ENCODE assay signal across 19 cellular contexts in the genomic region with DNA sequence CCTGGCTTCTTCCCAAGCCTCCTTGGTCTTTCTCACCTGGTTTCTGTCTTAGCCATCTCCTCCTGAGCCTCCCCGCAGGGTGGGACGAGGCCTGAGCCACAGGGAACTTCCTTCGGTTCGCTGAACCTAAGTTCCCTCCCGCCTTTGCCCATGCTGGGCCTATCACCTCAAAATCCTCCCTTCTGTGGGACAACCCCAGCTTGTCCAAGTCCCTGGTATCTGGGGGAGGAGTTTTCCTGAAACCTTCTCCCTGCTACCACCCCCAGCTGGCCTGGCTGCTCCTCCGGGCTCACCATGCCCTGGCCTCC. TPM values are rescaled to one million over a fixed set of nuclear protein-coding genes. Genes with fewer than 3 reads are reported as not detected.
DNase-seq lines count a peak whose midpoint lies in the region; ATAC-seq, FAIRE-seq and TF ChIP-seq lines count a peak whose summit lies in the region.
"Had no signal": no experiment of that assay in that cellular context is flagged by ENCODE, and none has a peak within 500 bp of the region (broad histone marks: within the 10 kb centered on the region; RNA-seq: fewer than 3 reads in every experiment).

No MANE protein-coding gene starts in this region.

- H3K4me1 ChIP-seq in BLaER1, result peaks cover 56% of the 10 kb centered on the region
- H3K4me1 ChIP-seq: prostate gland had no signal

- peak overlapping the region; percentile 30 for H3K4me2 ChIP-seq in BLaER1

- FAIRE-seq in H54 (lab: Jason Lieb, UNC), result no peak

- no peak overlapping the region for H3K27ac ChIP-seq in BLaER1
- no peak overlapping the region for H3K27ac ChIP-seq in CD4-positive, alpha-beta T cell (ENCODE audit: low read depth, low read length)
- H3K27ac ChIP-seq: prostate gland, SJCRH30 had no signal

- H3K4me3 ChIP-seq in BLaER1, result no peak overlapping the region
- H3K4me3 ChIP-seq: lung, prostate gland, SJCRH30, skin epidermis had no signal

- POLR2A ChIA-PET in CD4-positive, alpha-beta T cell (lab: Charles Lee), result interaction anchor here (0.9 to 1.1 kb wide), 2 partner anchors 25 to 78 kb away, joined by 3 read pairs; no protein-coding TSS in a partner anchor
- POLR2A ChIA-PET in activated CD8-positive, alpha-beta T cell treated with anti-CD3 and anti-CD28 coated beads for 36 hours (lab: Charles Lee), result interaction anchor here (0.6 to 4.8 kb wide), 15 partner anchors 17 to 295 kb away, joined by 3 to 47 read pairs (median 4); no protein-coding TSS in a partner anchor

- no peak for TF ChIP-seq CTCF in CD4-positive, alpha-beta T cell (IDR thresholded peaks at IDR 0.05)
- TF ChIP-seq CTCF in activated CD8-positive, alpha-beta T cell treated with anti-CD3 and anti-CD28 coated beads for 36 hours (IDR thresholded peaks at IDR 0.05), result no peak
- no peak for TF ChIP-seq CTCF in CD14-positive monocyte (IDR thresholded peaks at IDR 0.05)

- H3K9ac ChIP-seq in BLaER1, result no peak overlapping the region

- H3K4me1 Mint-ChIP-seq in CD4-positive, alpha-beta T cell (ENCODE audit: low read depth), result peaks cover 30% of the 10 kb centered on the region
- H3K4me1 Mint-ChIP-seq in activated CD8-positive, alpha-beta T cell treated with anti-CD3 and anti-CD28 coated beads for 36 hours (ENCODE audit: low read depth), result peaks cover 79% of the 10 kb centered on the region
- peaks cover 40% of the 10 kb centered on the region for H3K4me1 Mint-ChIP-seq in memory B cell
- peaks cover 5% of the 10 kb centered on the region for H3K4me1 Mint-ChIP-seq in CD14-positive monocyte

- H3K27me3 ChIP-seq in BLaER1, result no peaks in the 10 kb centered on the region
- H3K27me3 ChIP-seq in CD4-positive, alpha-beta T cell (ENCODE audit: control insufficient read depth, insufficient read depth, low read length), result no peaks in the 10 kb centered on the region
- H3K27me3 ChIP-seq: SJCRH30 had no signal

- no peak for DNase-seq in CD4-positive, alpha-beta T cell
- no peak for DNase-seq in activated CD8-positive, alpha-beta T cell treated with anti-CD3 and anti-CD28 coated beads for 36 hours
- DNase-seq in memory B cell (ENCODE audit: low spot score in 2 of 2) (no peak), H54 (ENCODE audit: insufficient read length, low spot score) (no peak), CD14-positive monocyte (ENCODE audit: low spot score) (no peak), RPMI8226 (no peak)
- DNase-seq: activated CD4-positive, CD25-positive, alpha-beta regulatory T cell treated with anti-CD3 and anti-CD28 coated beads, Interleukin-2, amount 50 U/mL, for 72 hours; aorta; cerebellar nuclear complex; effector CD4-positive, alpha-beta T cell; NCI-H1417; NCI-H2171; SJCRH30; stimulated activated CD4-positive, alpha-beta T cell treated with anti-CD3 and anti-CD28 coated beads, Interleukin-4, amount 100 ng/mL, for 4 hours; T1000 had no signal

- CTCF ChIA-PET in CD4-positive, alpha-beta T cell (lab: Charles Lee), result interaction anchor here (1.0 to 7.3 kb wide), 2 partner anchors 37 to 78 kb away, joined by 3 to 42 read pairs; no protein-coding TSS in a partner anchor
- CTCF ChIA-PET in activated CD8-positive, alpha-beta T cell treated with anti-CD3 and anti-CD28 coated beads for 36 hours (lab: Charles Lee), result interaction anchor here (1.1 to 13.5 kb wide), 6 partner anchors 16 to 79 kb away, joined by 3 to 395 read pairs (median 3); no protein-coding TSS in a partner anchor

- peaks cover 43% of the 10 kb centered on the region for H3K36me3 Mint-ChIP-seq in CD4-positive, alpha-beta T cell (ENCODE audit: low read depth)
- H3K36me3 Mint-ChIP-seq in activated CD8-positive, alpha-beta T cell treated with anti-CD3 and anti-CD28 coated beads for 36 hours (ENCODE audit: low read depth), result peaks cover 76% of the 10 kb centered on the region
- H3K36me3 Mint-ChIP-seq in memory B cell (peaks cover 14% of the 10 kb centered on the region), CD14-positive monocyte (peaks cover 91 to 97% of the 10 kb centered on the region in 2 donors)

- H3K9me3 Mint-ChIP-seq in CD4-positive, alpha-beta T cell, result no peaks in the 10 kb centered on the region
- no peaks in the 10 kb centered on the region for H3K9me3 Mint-ChIP-seq in activated CD8-positive, alpha-beta T cell treated with anti-CD3 and anti-CD28 coated beads for 36 hours
- no peaks in the 10 kb centered on the region for H3K9me3 Mint-ChIP-seq in memory B cell
- H3K9me3 Mint-ChIP-seq in CD14-positive monocyte, result peaks cover 0 to 4% (median 0%) of the 10 kb centered on the region in 7 donors

- intact Hi-C loops in CD4-positive, alpha-beta T cell (cut with DNase I, micrococcal nuclease), result no loop called here
- intact Hi-C loops in activated CD8-positive, alpha-beta T cell treated with anti-CD3 and anti-CD28 coated beads for 36 hours (cut with micrococcal nuclease), result no loop called here
- intact Hi-C loops in CD14-positive monocyte (cut with micrococcal nuclease), result no loop called here

- no peak overlapping the region for H3K4me3 Mint-ChIP-seq in CD4-positive, alpha-beta T cell
- peak overlapping the region; percentile 1 for H3K4me3 Mint-ChIP-seq in activated CD8-positive, alpha-beta T cell treated with anti-CD3 and anti-CD28 coated beads for 36 hours
- H3K4me3 Mint-ChIP-seq in memory B cell (peak overlapping the region; percentile 9), CD14-positive monocyte (no peak overlapping the region)

- no peaks in the 10 kb centered on the region for H4K20me1 ChIP-seq in BLaER1

- no peaks in the 10 kb centered on the region for H3K36me3 ChIP-seq in BLaER1
- H3K36me3 ChIP-seq: prostate gland, SJCRH30 had no signal

- H3K27me3 Mint-ChIP-seq in CD4-positive, alpha-beta T cell, result no peaks in the 10 kb centered on the region
- no peaks in the 10 kb centered on the region for H3K27me3 Mint-ChIP-seq in activated CD8-positive, alpha-beta T cell treated with anti-CD3 and anti-CD28 coated beads for 36 hours
- H3K27me3 Mint-ChIP-seq in memory B cell, result no peaks in the 10 kb centered on the region
- peaks cover 0 to 3% (median 3%) of the 10 kb centered on the region in 3 donors for H3K27me3 Mint-ChIP-seq in CD14-positive monocyte (ENCODE audit: low read depth in 3 of 3)

- peak overlapping the region; percentile 80 for H3K27ac Mint-ChIP-seq in CD4-positive, alpha-beta T cell
- peak overlapping the region; percentile 87 for H3K27ac Mint-ChIP-seq in activated CD8-positive, alpha-beta T cell treated with anti-CD3 and anti-CD28 coated beads for 36 hours
- peak overlapping the region; percentile 40 for H3K27ac Mint-ChIP-seq in memory B cell
- peak overlapping the region in 2 of 7 donors; percentile 50 to 56 for H3K27ac Mint-ChIP-seq in CD14-positive monocyte

- no peaks in the 10 kb centered on the region for H3K9me3 ChIP-seq in BLaER1
- no peaks in the 10 kb centered on the region for H3K9me3 ChIP-seq in CD4-positive, alpha-beta T cell (ENCODE audit: control insufficient read depth, low read length)
- H3K9me3 ChIP-seq: prostate gland, SJCRH30 had no signal

- no peak for ATAC-seq in CD4-positive, alpha-beta T cell (ENCODE audit: poor library complexity)
- no peak for ATAC-seq in activated CD8-positive, alpha-beta T cell treated with anti-CD3 and anti-CD28 coated beads for 36 hours
- no peak for ATAC-seq in memory B cell (ENCODE audit: low read depth)

- TF ChIP-seq POLR2A in H54 (IDR thresholded peaks at IDR 0.05; ENCODE audit: low read depth, low read length), result no peak

RNA-seq across cellular contexts. Expression of a gene that starts 27.7 kb away (rescaled TPM):
- 10 to 100 TPM; 63.0 to 67.3 TPM for total RNA-seq in CD4-positive, alpha-beta T cell
- 10 to 100 TPM; 28.1 to 30.7 TPM for total RNA-seq in activated CD8-positive, alpha-beta T cell treated with anti-CD3 and anti-CD28 coated beads for 36 hours
- 1 to 10 TPM; 3.6 to 5.1 TPM for polyA plus RNA-seq in CD14-positive monocyte

RNA-seq across cellular contexts. Expression of a gene that starts 35.4 kb away (rescaled TPM):
- 10 to 100 TPM; 61.9 to 62.6 TPM for total RNA-seq in CD4-positive, alpha-beta T cell
- total RNA-seq in activated CD8-positive, alpha-beta T cell treated with anti-CD3 and anti-CD28 coated beads for 36 hours, result 100 to 1,000 TPM; 173 to 191 TPM
- polyA plus RNA-seq in CD14-positive monocyte, result 100 to 1,000 TPM; 436 to 761 TPM

Comparison
In these comparisons a context has a peak if more than half of its experiments do, and no peak if none do; other contexts are left out.
1. H3K4me3 Mint-ChIP-seq: peak in activated CD8-positive, alpha-beta T cell treated with anti-CD3 and anti-CD28 coated beads for 36 hours (single experiment) and memory B cell (single experiment); none in CD4-positive, alpha-beta T cell (single experiment) and CD14-positive monocyte (0 of 2).